1 cellular context compared by ENCODE assay signal in the genomic region with DNA sequence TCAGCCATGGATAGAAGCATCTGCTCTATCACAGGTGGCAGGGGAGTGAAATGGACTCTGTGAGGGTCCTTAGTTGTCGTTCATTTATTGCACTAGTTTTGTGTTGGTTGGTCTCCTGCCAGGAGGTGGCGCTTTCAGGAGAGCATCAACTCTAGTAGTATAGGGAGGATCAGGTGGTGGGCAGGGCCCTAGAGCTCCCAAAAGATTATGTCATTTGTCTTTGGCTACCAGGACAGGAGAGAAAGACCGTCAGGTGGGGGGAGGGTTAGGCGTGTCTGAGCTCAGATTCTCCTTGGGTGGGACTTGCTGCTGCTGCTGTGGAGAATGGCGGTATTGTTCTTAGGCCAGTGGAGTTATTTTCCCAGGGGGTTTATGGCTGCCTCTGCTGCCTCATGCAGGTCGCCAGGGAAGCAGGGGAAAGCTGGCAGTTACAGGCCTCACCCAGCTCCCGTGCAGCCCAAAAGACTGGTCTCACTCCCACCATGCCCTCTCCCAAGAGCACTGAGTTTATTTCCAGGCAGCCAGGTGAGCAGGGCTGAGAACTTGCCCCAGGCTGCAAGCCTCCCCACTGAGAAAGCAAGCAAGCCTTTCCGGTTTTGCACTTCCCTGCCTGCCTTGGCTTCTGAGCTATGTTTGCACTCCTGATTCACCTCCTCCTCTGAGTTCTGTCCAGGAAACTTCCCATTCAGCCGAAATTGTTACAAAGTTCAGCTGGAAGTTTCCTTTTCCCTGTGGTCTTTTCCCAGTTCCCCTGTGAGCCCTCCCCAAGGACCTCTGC.
TF ChIP-seq lines count a peak whose summit lies in the region.

No MANE protein-coding gene starts in this region.

TF ChIP-seq in GM23338, 12 proteins besides CTCF, POLR2A, EP300 and RAD21 (continued from another document):
- TF ChIP-seq, protein P1, sequence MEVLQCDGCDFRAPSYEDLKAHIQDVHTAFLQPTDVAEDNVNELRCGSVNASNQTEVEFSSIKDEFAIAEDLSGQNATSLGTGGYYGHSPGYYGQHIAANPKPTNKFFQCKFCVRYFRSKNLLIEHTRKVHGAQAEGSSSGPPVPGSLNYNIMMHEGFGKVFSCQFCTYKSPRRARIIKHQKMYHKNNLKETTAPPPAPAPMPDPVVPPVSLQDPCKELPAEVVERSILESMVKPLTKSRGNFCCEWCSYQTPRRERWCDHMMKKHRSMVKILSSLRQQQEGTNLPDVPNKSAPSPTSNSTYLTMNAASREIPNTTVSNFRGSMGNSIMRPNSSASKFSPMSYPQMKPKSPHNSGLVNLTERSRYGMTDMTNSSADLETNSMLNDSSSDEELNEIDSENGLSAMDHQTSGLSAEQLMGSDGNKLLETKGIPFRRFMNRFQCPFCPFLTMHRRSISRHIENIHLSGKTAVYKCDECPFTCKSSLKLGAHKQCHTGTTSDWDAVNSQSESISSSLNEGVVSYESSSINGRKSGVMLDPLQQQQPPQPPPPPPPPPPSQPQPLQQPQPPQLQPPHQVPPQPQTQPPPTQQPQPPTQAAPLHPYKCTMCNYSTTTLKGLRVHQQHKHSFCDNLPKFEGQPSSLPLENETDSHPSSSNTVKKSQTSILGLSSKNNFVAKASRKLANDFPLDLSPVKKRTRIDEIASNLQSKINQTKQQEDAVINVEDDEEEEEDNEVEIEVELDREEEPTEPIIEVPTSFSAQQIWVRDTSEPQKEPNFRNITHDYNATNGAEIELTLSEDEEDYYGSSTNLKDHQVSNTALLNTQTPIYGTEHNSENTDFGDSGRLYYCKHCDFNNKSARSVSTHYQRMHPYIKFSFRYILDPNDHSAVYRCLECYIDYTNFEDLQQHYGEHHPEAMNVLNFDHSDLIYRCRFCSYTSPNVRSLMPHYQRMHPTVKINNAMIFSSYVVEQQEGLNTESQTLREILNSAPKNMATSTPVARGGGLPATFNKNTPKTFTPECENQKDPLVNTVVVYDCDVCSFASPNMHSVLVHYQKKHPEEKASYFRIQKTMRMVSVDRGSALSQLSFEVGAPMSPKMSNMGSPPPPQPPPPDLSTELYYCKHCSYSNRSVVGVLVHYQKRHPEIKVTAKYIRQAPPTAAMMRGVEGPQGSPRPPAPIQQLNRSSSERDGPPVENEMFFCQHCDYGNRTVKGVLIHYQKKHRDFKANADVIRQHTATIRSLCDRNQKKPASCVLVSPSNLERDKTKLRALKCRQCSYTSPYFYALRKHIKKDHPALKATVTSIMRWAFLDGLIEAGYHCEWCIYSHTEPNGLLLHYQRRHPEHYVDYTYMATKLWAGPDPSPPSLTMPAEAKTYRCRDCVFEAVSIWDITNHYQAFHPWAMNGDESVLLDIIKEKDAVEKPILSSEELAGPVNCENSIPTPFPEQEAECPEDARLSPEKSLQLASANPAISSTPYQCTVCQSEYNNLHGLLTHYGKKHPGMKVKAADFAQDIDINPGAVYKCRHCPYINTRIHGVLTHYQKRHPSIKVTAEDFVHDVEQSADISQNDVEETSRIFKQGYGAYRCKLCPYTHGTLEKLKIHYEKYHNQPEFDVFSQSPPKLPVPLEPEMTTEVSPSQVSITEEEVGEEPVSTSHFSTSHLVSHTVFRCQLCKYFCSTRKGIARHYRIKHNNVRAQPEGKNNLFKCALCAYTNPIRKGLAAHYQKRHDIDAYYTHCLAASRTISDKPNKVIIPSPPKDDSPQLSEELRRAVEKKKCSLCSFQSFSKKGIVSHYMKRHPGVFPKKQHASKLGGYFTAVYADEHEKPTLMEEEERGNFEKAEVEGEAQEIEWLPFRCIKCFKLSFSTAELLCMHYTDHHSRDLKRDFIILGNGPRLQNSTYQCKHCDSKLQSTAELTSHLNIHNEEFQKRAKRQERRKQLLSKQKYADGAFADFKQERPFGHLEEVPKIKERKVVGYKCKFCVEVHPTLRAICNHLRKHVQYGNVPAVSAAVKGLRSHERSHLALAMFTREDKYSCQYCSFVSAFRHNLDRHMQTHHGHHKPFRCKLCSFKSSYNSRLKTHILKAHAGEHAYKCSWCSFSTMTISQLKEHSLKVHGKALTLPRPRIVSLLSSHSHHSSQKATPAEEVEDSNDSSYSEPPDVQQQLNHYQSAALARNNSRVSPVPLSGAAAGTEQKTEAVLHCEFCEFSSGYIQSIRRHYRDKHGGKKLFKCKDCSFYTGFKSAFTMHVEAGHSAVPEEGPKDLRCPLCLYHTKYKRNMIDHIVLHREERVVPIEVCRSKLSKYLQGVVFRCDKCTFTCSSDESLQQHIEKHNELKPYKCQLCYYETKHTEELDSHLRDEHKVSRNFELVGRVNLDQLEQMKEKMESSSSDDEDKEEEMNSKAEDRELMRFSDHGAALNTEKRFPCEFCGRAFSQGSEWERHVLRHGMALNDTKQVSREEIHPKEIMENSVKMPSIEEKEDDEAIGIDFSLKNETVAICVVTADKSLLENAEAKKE (CRISPR knock-in tag; IDR thresholded peaks at IDR 0.05) = no peak
- no peak for TF ChIP-seq ZNF331 (CRISPR knock-in tag; IDR thresholded peaks at IDR 0.05; ENCODE audit: low read depth)
